In genomic region chr17:57537524-57538410, GRCh38 we compare ENCODE assay signal across 12 cellular contexts.
DNase-seq lines count a peak whose midpoint lies in the region; ATAC-seq and TF ChIP-seq lines count a peak whose summit lies in the region.
"Had no signal": no experiment of that assay in that cellular context is flagged by ENCODE, and none has a peak within 500 bp of the region (broad histone marks: within the 10 kb centered on the region; RNA-seq: fewer than 3 reads in every experiment).

No MANE protein-coding gene starts in this region.

- ATAC-seq in HG02571 (IDR thresholded peaks at IDR 0.05; ENCODE audit: unreplicated experiment) = no peak
- ATAC-seq: stimulated activated effector memory CD8-positive, alpha-beta T cell treated with anti-CD3 and anti-CD28 coated beads, Interleukin-12 subunit alpha, Interleukin-12 subunit beta, amount 100 ng/mL, for 72 hours had no signal

- TF ChIP-seq CTCF in neural progenitor cell (IDR thresholded peaks at IDR 0.05) (no peak), MCF 10A (IDR thresholded peaks at IDR 0.05; ENCODE audit: unreplicated experiment) (no peak)

- peak overlapping the region; percentile 95 for H3K27ac ChIP-seq in neural progenitor cell
- H3K27ac ChIP-seq: 22Rv1 had no signal

- no TSS peak for BruUV-seq in MCF 10A (replicated peaks; lab: Mats Ljungman, UMichigan)

- POLR2A ChIA-PET in MCF 10A (lab: Yijun Ruan, JAX) = interaction anchor here (1.0 kb wide), 1 partner anchor 20 kb away, joined by 3 read pairs; no protein-coding TSS in a partner anchor

- peaks cover 16% of the 10 kb centered on the region for H3K4me1 Mint-ChIP-seq in dendritic cell treated with granulocyte-macrophage colony-stimulating factor and Interleukin-4, amounts not matched to agents 40 ng/mL and 50 ng/mL, for 4 days (ENCODE audit: low read depth)
- peaks cover 95% of the 10 kb centered on the region for H3K4me1 Mint-ChIP-seq in neural progenitor cell
- H3K4me1 Mint-ChIP-seq in MCF 10A (ENCODE audit: insufficient read depth, unreplicated experiment) = peaks cover 8% of the 10 kb centered on the region

- H3K4me2 ChIP-seq in neural progenitor cell = peak overlapping the region; percentile 76

- H3K27me3 ChIP-seq in neural progenitor cell = no peaks in the 10 kb centered on the region

- intact Hi-C loops in dendritic cell treated with granulocyte-macrophage colony-stimulating factor and Interleukin-4, amounts not matched to agents 40 ng/mL and 50 ng/mL, for 4 days (cut with micrococcal nuclease) = no loop called here
- intact Hi-C loops in MCF 10A (cut with micrococcal nuclease) = no loop called here

- H2AFZ ChIP-seq in neural progenitor cell (replicated peaks) = no peak overlapping the region

- no peak overlapping the region for H3K27ac Mint-ChIP-seq in dendritic cell treated with granulocyte-macrophage colony-stimulating factor and Interleukin-4, amounts not matched to agents 40 ng/mL and 50 ng/mL, for 4 days
- H3K27ac Mint-ChIP-seq in neural progenitor cell (peak overlapping the region; percentile 100), MCF 10A (ENCODE audit: low read depth, unreplicated experiment) (no peak overlapping the region)
- H3K27ac Mint-ChIP-seq: stimulated activated effector memory CD8-positive, alpha-beta T cell treated with anti-CD3 and anti-CD28 coated beads, Interleukin-12 subunit alpha, Interleukin-12 subunit beta, amount 100 ng/mL, for 72 hours had no signal

- peaks cover 75% of the 10 kb centered on the region for H3K79me2 ChIP-seq in neural progenitor cell (ENCODE audit: low read depth)

- H3K4me3 ChIP-seq in neural progenitor cell = peak overlapping the region; percentile 31

- H3K27me3 Mint-ChIP-seq in dendritic cell treated with granulocyte-macrophage colony-stimulating factor and Interleukin-4, amounts not matched to agents 40 ng/mL and 50 ng/mL, for 4 days = no peaks in the 10 kb centered on the region
- peaks cover 6% of the 10 kb centered on the region for H3K27me3 Mint-ChIP-seq in neural progenitor cell (ENCODE audit: insufficient read depth, low read depth)
- no peaks in the 10 kb centered on the region for H3K27me3 Mint-ChIP-seq in MCF 10A (ENCODE audit: insufficient read depth, unreplicated experiment)

- CTCF ChIA-PET in MCF 10A (lab: Yijun Ruan, JAX) = interaction anchor here (0.6 kb wide), 1 partner anchor 37 kb away, joined by 4 read pairs; no protein-coding TSS in a partner anchor

- H3K36me3 Mint-ChIP-seq in dendritic cell treated with granulocyte-macrophage colony-stimulating factor and Interleukin-4, amounts not matched to agents 40 ng/mL and 50 ng/mL, for 4 days (ENCODE audit: low read depth) = no peaks in the 10 kb centered on the region
- H3K36me3 Mint-ChIP-seq in neural progenitor cell = peaks cover 24% of the 10 kb centered on the region
- peaks cover 43% of the 10 kb centered on the region for H3K36me3 Mint-ChIP-seq in MCF 10A (ENCODE audit: insufficient read depth, unreplicated experiment)
- H3K36me3 Mint-ChIP-seq: stimulated activated effector memory CD8-positive, alpha-beta T cell treated with anti-CD3 and anti-CD28 coated beads, Interleukin-12 subunit alpha, Interleukin-12 subunit beta, amount 100 ng/mL, for 72 hours had no signal

- H3K4me3 Mint-ChIP-seq in dendritic cell treated with granulocyte-macrophage colony-stimulating factor and Interleukin-4, amounts not matched to agents 40 ng/mL and 50 ng/mL, for 4 days = peak overlapping the region; percentile 37
- H3K4me3 Mint-ChIP-seq in neural progenitor cell (peak overlapping the region; percentile 67), MCF 10A (ENCODE audit: unreplicated experiment) (no peak overlapping the region)
- H3K4me3 Mint-ChIP-seq: stimulated activated effector memory CD8-positive, alpha-beta T cell treated with anti-CD3 and anti-CD28 coated beads, Interleukin-12 subunit alpha, Interleukin-12 subunit beta, amount 100 ng/mL, for 72 hours had no signal

- no peaks in the 10 kb centered on the region for H3K9me3 ChIP-seq in neural progenitor cell (ENCODE audit: low read depth)

- H3F3A ChIP-seq in neural progenitor cell (ENCODE audit: low read depth) = peaks cover 37% of the 10 kb centered on the region

- H4K20me1 ChIP-seq in neural progenitor cell (ENCODE audit: low read depth) = peaks cover 40% of the 10 kb centered on the region

- H3K9me3 Mint-ChIP-seq in dendritic cell treated with granulocyte-macrophage colony-stimulating factor and Interleukin-4, amounts not matched to agents 40 ng/mL and 50 ng/mL, for 4 days = no peaks in the 10 kb centered on the region
- H3K9me3 Mint-ChIP-seq in neural progenitor cell (no peaks in the 10 kb centered on the region), MCF 10A (ENCODE audit: unreplicated experiment) (no peaks in the 10 kb centered on the region)
- H3K9me3 Mint-ChIP-seq: stimulated activated effector memory CD8-positive, alpha-beta T cell treated with anti-CD3 and anti-CD28 coated beads, Interleukin-12 subunit alpha, Interleukin-12 subunit beta, amount 100 ng/mL, for 72 hours had no signal

- no peaks in the 10 kb centered on the region for H3K36me3 ChIP-seq in neural progenitor cell

- peaks cover 57% of the 10 kb centered on the region for H3K4me1 ChIP-seq in neural progenitor cell

- H3K9ac ChIP-seq in neural progenitor cell = peak overlapping the region; percentile 2

- DNase-seq in NCI-H1417 (lab: John Stamatoyannopoulos, UW) = peak in 2 of 3 experiments; percentile 58 to 81
- no peak for DNase-seq in NCI-H1417 treated with DMSO at 0.1 percent for 48 hours (lab: John Stamatoyannopoulos, UW)
- DNase-seq in NCI-H146 treated with DMSO at 0.1 percent for 48 hours (lab: John Stamatoyannopoulos, UW; ENCODE audit: unreplicated experiment) = peak; percentile 50
- DNase-seq in neural progenitor cell (ENCODE audit: low spot score) = peak; percentile 93
- no peak for DNase-seq in NCI-H1694 treated with DMSO at 0.1 percent for 48 hours (lab: John Stamatoyannopoulos, UW)
- no peak for DNase-seq in MCF 10A (ENCODE audit: unreplicated experiment)
- DNase-seq: activated CD4-positive, CD25-positive, alpha-beta regulatory T cell treated with anti-CD3 and anti-CD28 coated beads, Interleukin-2, amount 50 U/mL, for 72 hours; NCI-H774 had no signal

Comparison
In these comparisons a context has a peak if more than half of its experiments do, and no peak if none do; other contexts are left out.
1. DNase-seq: peak in NCI-H1417 (2 of 3), NCI-H146 treated with DMSO at 0.1 percent for 48 hours (single experiment) and neural progenitor cell (single experiment); none in NCI-H1417 treated with DMSO at 0.1 percent for 48 hours (single experiment), NCI-H1694 treated with DMSO at 0.1 percent for 48 hours (single experiment) and MCF 10A (single experiment).